In genomic region chr13:36000028-36000427, GRCh38 we compare ENCODE assay signal across 24 cellular contexts.
"Had no signal": no experiment of that assay in that cellular context is flagged by ENCODE, and none has a peak within 500 bp of the region (broad histone marks: within the 10 kb centered on the region; RNA-seq: fewer than 3 reads in every experiment).

No MANE protein-coding gene starts in this region.

- H3K27me3 ChIP-seq: neutrophil, pancreas, right lobe of liver, suprapubic skin, transverse colon, upper lobe of right lung, uterus had no signal

- H3K4me1 Mint-ChIP-seq: immature natural killer cell; memory B cell; stimulated activated naive CD8-positive, alpha-beta T cell treated with anti-CD3 and anti-CD28 coated beads, Interleukin-15, amount 100 ng/mL, for 72 hours had no signal

- H3K36me3 Mint-ChIP-seq: immature natural killer cell; memory B cell; natural killer cell treated with Interleukin-12 subunit alpha and Interleukin-12 subunit beta and Interleukin-15 and Interleukin-18, amount 100 ng/mL, for 72 hours had no signal

- H3K9me3 Mint-ChIP-seq: neural crest cell had no signal

- H3K9me3 ChIP-seq: lower lobe of right lung, neutrophil, pancreas, right lobe of liver, suprapubic skin, transverse colon, upper lobe of right lung, uterus had no signal

- H3K27ac Mint-ChIP-seq: immature natural killer cell; memory B cell; natural killer cell treated with Interleukin-12 subunit alpha and Interleukin-12 subunit beta and Interleukin-15 and Interleukin-18, amount 100 ng/mL, for 72 hours; stimulated activated naive CD8-positive, alpha-beta T cell treated with anti-CD3 and anti-CD28 coated beads, Interleukin-15, amount 100 ng/mL, for 72 hours had no signal

- H3K4me3 Mint-ChIP-seq: immature natural killer cell; memory B cell; natural killer cell treated with Interleukin-12 subunit alpha and Interleukin-12 subunit beta and Interleukin-15 and Interleukin-18, amount 100 ng/mL, for 72 hours; neural crest cell; stimulated activated naive CD8-positive, alpha-beta T cell treated with anti-CD3 and anti-CD28 coated beads, Interleukin-15, amount 100 ng/mL, for 72 hours had no signal

- H3K36me3 ChIP-seq: lower lobe of right lung, neutrophil, pancreas, right lobe of liver, suprapubic skin, transverse colon, upper lobe of right lung, uterus had no signal

- H3K27me3 Mint-ChIP-seq: memory B cell; natural killer cell treated with Interleukin-12 subunit alpha and Interleukin-12 subunit beta and Interleukin-15 and Interleukin-18, amount 100 ng/mL, for 72 hours; stimulated activated naive CD8-positive, alpha-beta T cell treated with anti-CD3 and anti-CD28 coated beads, Interleukin-15, amount 100 ng/mL, for 72 hours had no signal

- H3K27ac ChIP-seq: lower lobe of right lung, neutrophil, pancreas, right lobe of liver, suprapubic skin, transverse colon, upper lobe of right lung, uterus had no signal

- ATAC-seq: left ventricle myocardium superior; lower lobe of right lung; natural killer cell treated with Interleukin-12 subunit alpha and Interleukin-12 subunit beta and Interleukin-15 and Interleukin-18, amount 100 ng/mL, for 72 hours; pancreas; right lobe of liver; stimulated activated naive CD8-positive, alpha-beta T cell treated with anti-CD3 and anti-CD28 coated beads, Interleukin-15, amount 100 ng/mL, for 72 hours; upper lobe of right lung had no signal

- H3K4me1 ChIP-seq: lower lobe of right lung, right lobe of liver, transverse colon, upper lobe of right lung, uterus had no signal

- DNase-seq: dorsolateral prefrontal cortex; effector CD4-positive, alpha-beta T cell; hypothalamus; immature natural killer cell; islet precursor cell; kidney glomerular epithelial cell; left ventricle myocardium superior; lower lobe of right lung; pancreas; right lobe of liver; small intestine; stimulated activated CD4-positive, alpha-beta T cell treated with anti-CD3 and anti-CD28 coated beads, Interleukin-15, amount 100 ng/mL, for 24 hours; stimulated activated CD4-positive, alpha-beta T cell treated with anti-CD3 and anti-CD28 coated beads, Interleukin-4, amount 100 ng/mL, for 1 hour; stimulated activated CD8-positive, alpha-beta memory T cell treated with anti-CD3 and anti-CD28 coated beads, Interleukin-4, amount 100 ng/mL, for 48 hours; stimulated activated naive CD4-positive, alpha-beta T cell; stimulated activated naive CD8-positive, alpha-beta T cell treated with anti-CD3 and anti-CD28 coated beads, Interleukin-15, amount 100 ng/mL, for 72 hours; transverse colon; upper lobe of right lung; uterus had no signal

- H3K4me3 ChIP-seq: dorsolateral prefrontal cortex, lower lobe of right lung, pancreas, right lobe of liver, suprapubic skin, transverse colon, upper lobe of right lung, uterus had no signal
